Comparison of ENCODE assay signal across 25 cellular contexts in the genomic region with DNA sequence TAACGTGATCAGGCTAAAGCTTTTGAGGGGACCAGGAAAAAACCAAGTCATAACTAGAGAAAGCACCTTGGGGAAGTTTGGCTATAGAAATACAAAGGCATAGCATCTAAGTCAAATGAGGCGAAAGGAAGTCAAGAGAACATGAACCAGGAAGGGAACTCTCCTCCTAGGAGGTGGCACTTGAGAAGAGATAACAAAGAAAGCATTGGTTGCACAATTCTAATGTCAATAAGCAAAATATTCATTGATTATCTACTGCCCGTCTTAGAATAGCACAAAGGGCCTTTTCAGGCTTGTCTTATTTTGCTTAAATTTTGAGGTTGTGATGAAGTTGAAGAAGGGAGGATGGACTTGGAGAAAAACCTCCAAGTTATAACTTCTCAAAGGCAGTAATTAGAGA.
"Had no signal": no experiment of that assay in that cellular context is flagged by ENCODE, and none has a peak within 500 bp of the region (broad histone marks: within the 10 kb centered on the region; RNA-seq: fewer than 3 reads in every experiment).

No MANE protein-coding gene starts in this region.

- H3K4me3 Mint-ChIP-seq: activated CD4-positive, alpha-beta T cell treated with anti-CD3 and anti-CD28 coated beads, Interleukin-2, amount 10 ng/mL, durations not matched to agents 24 days and 14 days; activated CD8-positive, alpha-beta T cell treated with anti-CD3 and anti-CD28 coated beads, Interleukin-2, amount 10 ng/mL, durations not matched to agents 7 days and 5 days; activated naive CD4-positive, alpha-beta T cell treated with anti-CD3 and anti-CD28 coated beads, Interleukin-2, amount 50 U/mL, for 24 hours; activated naive CD8-positive, alpha-beta T cell treated with anti-CD3 and anti-CD28 coated beads, Interleukin-2, amount 10 ng/mL, durations not matched to agents 7 days and 5 days; activated T-cell treated with anti-CD3 and anti-CD28 coated beads, Interleukin-2, amount 50 U/mL, for 24 hours; T-helper 1 cell treated with Interleukin-12 subunit alpha and Interleukin-12 subunit beta and Interleukin-4 antibody, amounts not matched to agents 30 μg/mL and 1 μg/mL, for 36 hours; T-helper 2 cell treated with Interferon-gamma antibody and Interleukin-4, amounts not matched to agents 5 μg/mL and 100 μg/mL, for 36 hours had no signal

- H3K4me3 ChIP-seq: ascending aorta, breast epithelium, Peyer's patch, SJSA1 had no signal

- H3K9ac ChIP-seq: SK-N-SH had no signal

- H3K27ac ChIP-seq: ascending aorta, breast epithelium, Peyer's patch, SJSA1 had no signal

- H3K27me3 ChIP-seq: ascending aorta, breast epithelium, Peyer's patch, SJSA1 had no signal

- H3K9me3 Mint-ChIP-seq: activated naive CD4-positive, alpha-beta T cell treated with anti-CD3 and anti-CD28 coated beads, Interleukin-2, amount 50 U/mL, for 24 hours; activated T-helper 2 cell treated with anti-CD3 and anti-CD28 coated beads, Interferon-gamma antibody, Interleukin-2, Interleukin-4, amounts not matched to agents 10 μg/mL and 5 μg/mL and 100 μg/mL, durations not matched to agents 14 hours and 24 hours and 36 hours; T-helper 1 cell treated with Interleukin-12 subunit alpha and Interleukin-12 subunit beta and Interleukin-4 antibody, amounts not matched to agents 30 μg/mL and 1 μg/mL, for 36 hours; T-helper 2 cell treated with Interferon-gamma antibody and Interleukin-4, amounts not matched to agents 5 μg/mL and 100 μg/mL, for 36 hours had no signal

- H3K4me1 Mint-ChIP-seq: activated CD4-positive, alpha-beta T cell treated with anti-CD3 and anti-CD28 coated beads, Interleukin-2, amount 10 ng/mL, durations not matched to agents 24 days and 14 days; activated naive CD4-positive, alpha-beta T cell treated with anti-CD3 and anti-CD28 coated beads, Interleukin-2, amount 50 U/mL, for 24 hours; activated naive CD8-positive, alpha-beta T cell treated with anti-CD3 and anti-CD28 coated beads, Interleukin-2, amount 10 ng/mL, durations not matched to agents 7 days and 5 days had no signal

- H3K36me3 Mint-ChIP-seq: activated naive CD4-positive, alpha-beta T cell treated with anti-CD3 and anti-CD28 coated beads, Interleukin-2, amount 50 U/mL, for 24 hours had no signal

- H3K9me3 ChIP-seq: ascending aorta, breast epithelium, Peyer's patch, SJSA1, SK-N-SH had no signal

- H3K27me3 Mint-ChIP-seq: activated CD4-positive, alpha-beta T cell treated with anti-CD3 and anti-CD28 coated beads, Interleukin-2, amount 10 ng/mL, durations not matched to agents 24 days and 14 days; activated naive CD4-positive, alpha-beta T cell treated with anti-CD3 and anti-CD28 coated beads, Interleukin-2, amount 50 U/mL, for 24 hours; activated naive CD8-positive, alpha-beta T cell treated with anti-CD3 and anti-CD28 coated beads, Interleukin-2, amount 10 ng/mL, durations not matched to agents 7 days and 5 days; activated T-cell treated with anti-CD3 and anti-CD28 coated beads, Interleukin-2, amount 50 U/mL, for 24 hours had no signal

- H3K27ac Mint-ChIP-seq: activated CD4-positive, alpha-beta T cell treated with anti-CD3 and anti-CD28 coated beads, Interleukin-2, amount 10 ng/mL, durations not matched to agents 24 days and 14 days; activated CD8-positive, alpha-beta T cell treated with anti-CD3 and anti-CD28 coated beads, Interleukin-2, amount 10 ng/mL, durations not matched to agents 7 days and 5 days; activated naive CD4-positive, alpha-beta T cell treated with anti-CD3 and anti-CD28 coated beads, Interleukin-2, amount 50 U/mL, for 24 hours; activated naive CD8-positive, alpha-beta T cell treated with anti-CD3 and anti-CD28 coated beads, Interleukin-2, amount 10 ng/mL, durations not matched to agents 7 days and 5 days; activated T-cell treated with anti-CD3 and anti-CD28 coated beads, Interleukin-2, amount 50 U/mL, for 24 hours; activated T-helper 2 cell treated with anti-CD3 and anti-CD28 coated beads, Interferon-gamma antibody, Interleukin-2, Interleukin-4, amounts not matched to agents 10 μg/mL and 5 μg/mL and 100 μg/mL, durations not matched to agents 14 hours and 24 hours and 36 hours; T-helper 1 cell treated with Interleukin-12 subunit alpha and Interleukin-12 subunit beta and Interleukin-4 antibody, amounts not matched to agents 30 μg/mL and 1 μg/mL, for 36 hours; T-helper 2 cell treated with Interferon-gamma antibody and Interleukin-4, amounts not matched to agents 5 μg/mL and 100 μg/mL, for 36 hours had no signal

- DNase-seq: activated CD4-positive, alpha-beta T cell treated with anti-CD3 and anti-CD28 coated beads, Interleukin-2, amount 10 ng/mL, durations not matched to agents 24 days and 14 days; activated CD4-positive, alpha-beta T cell treated with anti-CD3 and anti-CD28 coated beads, Interleukin-2, amount 50 U/mL, for 4 hours; activated CD8-positive, alpha-beta T cell treated with anti-CD3 and anti-CD28 coated beads, Interleukin-2, amount 10 ng/mL, durations not matched to agents 7 days and 5 days; activated gamma-delta T cell; activated naive CD4-positive, alpha-beta T cell treated with Interleukin-2 at 50 U/mL for 16 hours; activated naive CD8-positive, alpha-beta T cell treated with anti-CD3 and anti-CD28 coated beads, Interleukin-2, amount 10 ng/mL, durations not matched to agents 7 days and 5 days; activated T-cell treated with anti-CD3 and anti-CD28 coated beads, Interleukin-2, amount 50 U/mL, for 24 hours; amygdala; NCI-H1092 treated with DMSO at 0.1 percent for 48 hours; NCI-H1417; NCI-H1930; NCI-H345; NCI-H524 treated with DMSO at 0.1 percent for 48 hours; PC-3; Peyer's patch; RPMI8226; SHP77 treated with DMSO at 0.1 percent for 48 hours had no signal

- H3K36me3 ChIP-seq: ascending aorta, breast epithelium, Peyer's patch, SJSA1 had no signal

- ATAC-seq: activated CD8-positive, alpha-beta T cell treated with anti-CD3 and anti-CD28 coated beads, Interleukin-2, amount 10 ng/mL, durations not matched to agents 7 days and 5 days; PC-3 had no signal

- H3K4me1 ChIP-seq: ascending aorta, breast epithelium, Peyer's patch had no signal

- H3K4me2 ChIP-seq: SK-N-SH had no signal
